In the genomic region with DNA sequence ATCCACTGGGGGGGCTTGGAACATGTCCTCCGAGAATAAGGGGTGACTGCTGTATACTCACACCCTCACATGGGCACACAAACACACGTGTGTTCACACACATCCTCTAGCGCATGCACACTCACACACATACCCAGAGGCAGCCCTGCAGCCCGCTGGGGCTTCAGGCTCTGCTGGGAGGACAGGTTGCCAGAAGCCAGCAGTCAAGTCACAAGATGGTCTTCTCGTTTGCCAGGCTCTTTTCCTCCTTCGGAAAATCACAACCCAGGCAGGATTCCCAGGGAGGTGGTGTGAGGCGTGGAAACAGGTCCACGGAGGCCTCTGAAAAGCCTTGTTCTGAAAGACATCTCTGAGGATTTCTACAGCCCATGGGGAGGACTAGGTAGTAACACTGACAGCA, we compare ENCODE assay signal across 25 cellular contexts. TPM values are rescaled to one million over a fixed set of nuclear protein-coding genes. Genes with fewer than 3 reads are reported as not detected.
DNase-seq lines count a peak whose midpoint lies in the region; ATAC-seq, FAIRE-seq and TF ChIP-seq lines count a peak whose summit lies in the region.
"Had no signal": no experiment of that assay in that cellular context is flagged by ENCODE, and none has a peak within 500 bp of the region (broad histone marks: within the 10 kb centered on the region; RNA-seq: fewer than 3 reads in every experiment).

No MANE protein-coding gene starts in this region.

- no peak overlapping the region for H3K4me3 ChIP-seq in HepG2 (replicated peaks in 1 of 3; ENCODE audit: insufficient read depth in 1 of 3, low read depth in 2 of 3, low read length in 3 of 3)
- no peak overlapping the region for H3K4me3 ChIP-seq in right lobe of liver
- H3K4me3 ChIP-seq: A549; BLaER1 treated with 17β-estradiol and CSF1 and Interleukin-3, amounts not matched to agents 10 nM and 100 nM; HAP-1 had no signal

- no peaks in the 10 kb centered on the region for H3K9me3 ChIP-seq in HepG2 (ENCODE audit: low read length)
- H3K9me3 ChIP-seq in right lobe of liver, result no peaks in the 10 kb centered on the region
- H3K9me3 ChIP-seq: A549, BE2C, HAP-1 had no signal

- no peaks in the 10 kb centered on the region for H3K79me2 ChIP-seq in HepG2 (ENCODE audit: insufficient read depth, low read length)

- BruUV-seq in HepG2 (replicated peaks; lab: Mats Ljungman, UMichigan), result no TSS peak

- no peak for TF ChIP-seq RAD21 in HepG2 (CRISPR knock-in tag; IDR thresholded peaks at IDR 0.05)

- no peak overlapping the region for H3K9ac ChIP-seq in HepG2 (ENCODE audit: insufficient read depth, low read depth, low read length)
- H3K9ac ChIP-seq: BLaER1 treated with 17β-estradiol and CSF1 and Interleukin-3, amounts not matched to agents 10 nM and 100 nM had no signal

- CTCF ChIA-PET in HepG2 (lab: Yijun Ruan, JAX; ENCODE audit: low intra/inter-chr PET ratio, low total read pairs), result no interaction called here

- no peaks in the 10 kb centered on the region for H3K9me3 Mint-ChIP-seq in naive thymus-derived CD8-positive, alpha-beta T cell
- H3K9me3 Mint-ChIP-seq: CD4-positive, alpha-beta T cell; HFFc6 had no signal

- TF ChIP-seq POLR2A in HepG2 (IDR thresholded peaks at IDR 0.05; ENCODE audit: insufficient read depth in 1 of 2, low read depth in 2 of 2, low read length in 2 of 2) (no peak), right lobe of liver (IDR thresholded peaks at IDR 0.05) (no peak)

- ATAC-seq in HepG2, result no peak
- ATAC-seq in right lobe of liver, result no peak
- ATAC-seq in naive thymus-derived CD8-positive, alpha-beta T cell, result no peak
- ATAC-seq: A549 had no signal

- no peak for FAIRE-seq in HepG2 (lab: Jason Lieb, UNC)
- FAIRE-seq: A549, D721Med, G401.6, GM12892, H54 had no signal

- H3K4me3 Mint-ChIP-seq in naive thymus-derived CD8-positive, alpha-beta T cell, result no peak overlapping the region
- H3K4me3 Mint-ChIP-seq: CD14-positive monocyte; CD4-positive, alpha-beta T cell; CD8-positive, alpha-beta memory T cell; HFFc6 had no signal

- no peaks in the 10 kb centered on the region for H3K36me3 Mint-ChIP-seq in naive thymus-derived CD8-positive, alpha-beta T cell
- H3K36me3 Mint-ChIP-seq: CD14-positive monocyte; CD8-positive, alpha-beta memory T cell had no signal

- TF ChIP-seq CTCF in HepG2 (CRISPR knock-in tag; IDR thresholded peaks at IDR 0.05) (no peak), right lobe of liver (IDR thresholded peaks at IDR 0.05) (no peak)

- H3K27me3 ChIP-seq in HepG2 (ENCODE audit: control insufficient read depth in 1 of 2, insufficient read depth in 2 of 2, low read length in 2 of 2) (peaks cover 4 to 36% of the 10 kb centered on the region in 2 experiments; a peak in 4 of 5 replicates), right lobe of liver (no peaks in the 10 kb centered on the region)
- H3K27me3 ChIP-seq: BE2C; BLaER1 treated with 17β-estradiol and CSF1 and Interleukin-3, amounts not matched to agents 10 nM and 100 nM had no signal

- H3K4me1 ChIP-seq in HepG2 (ENCODE audit: insufficient read depth, low read length) (no peaks in the 10 kb centered on the region), right lobe of liver (no peaks in the 10 kb centered on the region)
- H3K4me1 ChIP-seq: A549, BE2C had no signal

- intact Hi-C loops in HepG2 (cut with micrococcal nuclease; ENCODE audit: unreplicated experiment), result no loop called here
- intact Hi-C loops in right lobe of liver (cut with DNase I), result no loop called here
- intact Hi-C loops in posterior vena cava (cut with DNase I), result no loop called here

- H3K27ac Mint-ChIP-seq in naive thymus-derived CD8-positive, alpha-beta T cell, result no peak overlapping the region
- H3K27ac Mint-ChIP-seq: CD14-positive monocyte; CD4-positive, alpha-beta T cell; CD8-positive, alpha-beta memory T cell; HFFc6 had no signal

- POLR2A ChIA-PET in HepG2 (lab: Yijun Ruan, JAX), result no interaction called here
- POLR2A ChIA-PET in naive thymus-derived CD8-positive, alpha-beta T cell (lab: Charles Lee), result no interaction called here

- no peak for TF ChIP-seq EP300 in HepG2 (IDR thresholded peaks at IDR 0.05; ENCODE audit: low read depth in 2 of 2, low read length in 2 of 2)
- no peak for TF ChIP-seq EP300 in HepG2 (CRISPR knock-in tag; IDR thresholded peaks at IDR 0.05; ENCODE audit: borderline replicate concordance)

- WGBS in HepG2 (ENCODE audit: low lambda C conversion rate), result 22% methylated on average over 8 of the region's 8 CpGs
- WGBS in right lobe of liver (ENCODE audit: insufficient coverage, low coverage, low lambda C conversion rate, missing lambda C conversion rate), result 57% methylated on average over 7 of the region's 8 CpGs

- H3K4me2 ChIP-seq in HepG2 (ENCODE audit: low read depth, low read length), result no peak overlapping the region
- H3K4me2 ChIP-seq: A549; BLaER1 treated with 17β-estradiol and CSF1 and Interleukin-3, amounts not matched to agents 10 nM and 100 nM had no signal

- no peaks in the 10 kb centered on the region for H3K4me1 Mint-ChIP-seq in naive thymus-derived CD8-positive, alpha-beta T cell
- H3K4me1 Mint-ChIP-seq: CD14-positive monocyte; CD8-positive, alpha-beta memory T cell had no signal

- DNase-seq in HepG2 (ENCODE audit: low spot score) (no peak), right lobe of liver (no peak), cerebellar nuclear complex (lab: John Stamatoyannopoulos, UW) (peak; percentile 26 to 67), posterior vena cava (ENCODE audit: low spot score) (peak; percentile 47), DMS53 treated with DMSO at 0.1 percent for 48 hours (lab: John Stamatoyannopoulos, UW; ENCODE audit: unreplicated experiment) (no peak), T-helper 1 cell (no peak)
- DNase-seq in naive thymus-derived CD8-positive, alpha-beta T cell, result no peak
- DNase-seq: 8988T; ACHN; AML-193; BE2C; CD4-positive, alpha-beta T cell; CD8-positive, alpha-beta memory T cell; DMS 273 treated with DMSO at 0.1 percent for 48 hours; DMS79 treated with DMSO at 0.1 percent for 48 hours; GOT3; HFFc6 had no signal

- in situ Hi-C loops in HepG2 (cut with HindIII; ENCODE audit: extremely low pct_ligation_motif_present, low pct_unique_long_range_greater_than_20kb), result no loop called here

- H4K20me1 ChIP-seq in HepG2 (ENCODE audit: insufficient read depth, low read length), result no peaks in the 10 kb centered on the region
- H4K20me1 ChIP-seq: BLaER1 treated with 17β-estradiol and CSF1 and Interleukin-3, amounts not matched to agents 10 nM and 100 nM had no signal

- no peak overlapping the region for H2AFZ ChIP-seq in HepG2 (ENCODE audit: low read length)

- H3K36me3 ChIP-seq in HepG2 (replicated peaks in 1 of 2; ENCODE audit: control insufficient read depth in 1 of 2, insufficient read depth in 2 of 2, low read length in 2 of 2) (no peaks in the 10 kb centered on the region), right lobe of liver (no peaks in the 10 kb centered on the region)
- H3K36me3 ChIP-seq: BE2C; BLaER1 treated with 17β-estradiol and CSF1 and Interleukin-3, amounts not matched to agents 10 nM and 100 nM; HAP-1 had no signal

- H3K27me3 Mint-ChIP-seq in naive thymus-derived CD8-positive, alpha-beta T cell, result peaks cover 3 to 21% (median 3%) of the 10 kb centered on the region in 5 donors

- H3K27ac ChIP-seq in HepG2 (ENCODE audit: extremely low read length, insufficient read depth, low read length), result no peak overlapping the region
- H3K27ac ChIP-seq in right lobe of liver, result no peak overlapping the region
- H3K27ac ChIP-seq: A549; BLaER1 treated with 17β-estradiol and CSF1 and Interleukin-3, amounts not matched to agents 10 nM and 100 nM had no signal

TF ChIP-seq in HepG2, 621 proteins besides CTCF, POLR2A, EP300 and RAD21:
- TF ChIP-seq SIX4 (CRISPR knock-in tag; IDR thresholded peaks at IDR 0.05), result no peak
- TF ChIP-seq, protein P1, sequence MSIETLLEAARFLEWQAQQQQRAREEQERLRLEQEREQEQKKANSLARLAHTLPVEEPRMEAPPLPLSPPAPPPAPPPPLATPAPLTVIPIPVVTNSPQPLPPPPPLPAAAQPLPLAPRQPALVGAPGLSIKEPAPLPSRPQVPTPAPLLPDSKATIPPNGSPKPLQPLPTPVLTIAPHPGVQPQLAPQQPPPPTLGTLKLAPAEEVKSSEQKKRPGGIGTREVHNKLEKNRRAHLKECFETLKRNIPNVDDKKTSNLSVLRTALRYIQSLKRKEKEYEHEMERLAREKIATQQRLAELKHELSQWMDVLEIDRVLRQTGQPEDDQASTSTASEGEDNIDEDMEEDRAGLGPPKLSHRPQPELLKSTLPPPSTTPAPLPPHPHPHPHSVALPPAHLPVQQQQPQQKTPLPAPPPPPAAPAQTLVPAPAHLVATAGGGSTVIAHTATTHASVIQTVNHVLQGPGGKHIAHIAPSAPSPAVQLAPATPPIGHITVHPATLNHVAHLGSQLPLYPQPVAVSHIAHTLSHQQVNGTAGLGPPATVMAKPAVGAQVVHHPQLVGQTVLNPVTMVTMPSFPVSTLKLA (IDR thresholded peaks at IDR 0.05), result 0 out of 2 replicates have a peak, but pooled peaks have one; percentile 6
TF ChIP-seq in HepG2: peak in this region for 1.

RNA-seq across cellular contexts. Expression of a gene that starts 26.8 kb away (rescaled TPM):
- not detected in 2 replicates for total RNA-seq in HepG2 (2016; rRNA removed; fragmentation: Illumina TruSeq; extraction: Trizol)
- not detected in 2 replicates for total RNA-seq in HepG2 (2016; cell fraction: cytosol; rRNA removed; fragmentation: Illumina TruSeq; extraction: Trizol; ENCODE audit: low read depth)
- total RNA-seq in HepG2 (2016; cell fraction: insoluble cytoplasmic fraction; rRNA removed; fragmentation: Illumina TruSeq; extraction: Trizol), result not detected in 2 replicates
- total RNA-seq in HepG2 (2016; cell fraction: membrane; rRNA removed; fragmentation: Illumina TruSeq; extraction: Trizol), result not detected in 2 replicates
- not detected in 2 replicates for total RNA-seq in HepG2 (2016; cell fraction: nucleus; rRNA removed; fragmentation: Illumina TruSeq; extraction: Trizol)
- not detected in 2 replicates for polyA plus RNA-seq in HepG2 (2011; rRNA removed)
- not detected in 2 replicates for polyA plus RNA-seq in HepG2 (2011; cell fraction: cytosol; rRNA removed)
- polyA plus RNA-seq in HepG2 (2011; cell fraction: nucleus; rRNA removed), result 0.50 TPM in 1 of 2 replicates, not detected in the other
- polyA plus RNA-seq in HepG2 (2012), result 0.31 and 0.35 TPM in 2 replicates
- polyA plus RNA-seq in HepG2 (2016; cell fraction: cytosol; fragmentation: Illumina TruSeq; extraction: Trizol; ENCODE audit: low read depth), result not detected in 2 replicates
- polyA plus RNA-seq in HepG2 (2016; cell fraction: insoluble cytoplasmic fraction; fragmentation: Illumina TruSeq; extraction: Trizol; ENCODE audit: low read depth), result not detected in 2 replicates
- polyA plus RNA-seq in HepG2 (2016; cell fraction: membrane; fragmentation: Illumina TruSeq; extraction: Trizol; ENCODE audit: low read depth), result not detected in 2 replicates
- polyA plus RNA-seq in HepG2 (2016; cell fraction: nucleus; fragmentation: Illumina TruSeq; extraction: Trizol; ENCODE audit: insufficient read depth, low read depth), result not detected in 2 replicates
- not detected in 2 replicates for polyA minus RNA-seq in HepG2 (2011; rRNA and poly(A)+ RNA removed; ENCODE audit: low replicate concordance)
- not detected in 2 replicates for polyA minus RNA-seq in HepG2 (2011; cell fraction: cytosol; rRNA and poly(A)+ RNA removed)
- polyA minus RNA-seq in HepG2 (2011; cell fraction: nucleus; rRNA and poly(A)+ RNA removed), result 0.37 and 1.0 TPM in 2 replicates
- not detected for total RNA-seq in right lobe of liver
- total RNA-seq in posterior vena cava, result under 1 TPM in 1 of 2 donors, not detected in 1; 0.05 TPM
- total RNA-seq in naive thymus-derived CD8-positive, alpha-beta T cell, result not detected
- polyA plus RNA-seq in naive thymus-derived CD8-positive, alpha-beta T cell, result not detected
- total RNA-seq: CD4-positive, alpha-beta T cell; CD8-positive, alpha-beta memory T cell; HFFc6 had no signal
- polyA plus RNA-seq: CD14-positive monocyte; CD8-positive, alpha-beta memory T cell had no signal

Comparison
In these comparisons a context has a peak if more than half of its experiments do, and no peak if none do; other contexts are left out.
1. DNase-seq: peak in cerebellar nuclear complex (2 of 2) and posterior vena cava (single experiment); none in HepG2 (single experiment), right lobe of liver (0 of 3), naive thymus-derived CD8-positive, alpha-beta T cell (0 of 10), DMS53 treated with DMSO at 0.1 percent for 48 hours (single experiment) and T-helper 1 cell (0 of 5).